7 cellular contexts compared by ENCODE assay signal in genomic region chr14:22070119-22070982, GRCh38.
DNase-seq lines count a peak whose midpoint lies in the region; ATAC-seq and TF ChIP-seq lines count a peak whose summit lies in the region.

No MANE protein-coding gene starts in this region.

- H3K4me3 ChIP-seq in heart left ventricle = peak overlapping the region in 7 of 12 donors; percentile 7 to 36 (median 21)

- TF ChIP-seq CTCF in heart left ventricle (IDR thresholded peaks at IDR 0.05) = no peak

- ATAC-seq in GM21423 (IDR thresholded peaks at IDR 0.05; ENCODE audit: unreplicated experiment) (peak; percentile 43), HG03457 (IDR thresholded peaks at IDR 0.05; ENCODE audit: unreplicated experiment) (peak; percentile 48), heart left ventricle (peak in 3 of 4 donors; percentile 74 to 93 (median 89)), SK-N-SH treated with all-trans-retinoic acid at 6 μM for 48 hours (no peak)
- ATAC-seq in stimulated activated effector memory CD8-positive, alpha-beta T cell treated with anti-CD3 and anti-CD28 coated beads, Interleukin-12 subunit alpha, Interleukin-12 subunit beta, amount 100 ng/mL, for 72 hours = peak; percentile 88

- no peak for TF ChIP-seq POLR2A in heart left ventricle (IDR thresholded peaks at IDR 0.05)

- peaks cover 6% of the 10 kb centered on the region for H3K4me1 Mint-ChIP-seq in stimulated activated effector memory CD8-positive, alpha-beta T cell treated with anti-CD3 and anti-CD28 coated beads, Interleukin-12 subunit alpha, Interleukin-12 subunit beta, amount 100 ng/mL, for 72 hours

- WGBS in heart left ventricle, 4 donors = 6 to 9% (median 7%) methylated on average over 12 of the region's 12 CpGs

- peaks cover 0 to 11% (median 0%) of the 10 kb centered on the region in 12 donors for H3K9me3 ChIP-seq in heart left ventricle

- H3K36me3 ChIP-seq in heart left ventricle = no peaks in the 10 kb centered on the region

- peak overlapping the region; percentile 75 for H3K4me3 Mint-ChIP-seq in stimulated activated effector memory CD8-positive, alpha-beta T cell treated with anti-CD3 and anti-CD28 coated beads, Interleukin-12 subunit alpha, Interleukin-12 subunit beta, amount 100 ng/mL, for 72 hours

- H3K27ac Mint-ChIP-seq in stimulated activated effector memory CD8-positive, alpha-beta T cell treated with anti-CD3 and anti-CD28 coated beads, Interleukin-12 subunit alpha, Interleukin-12 subunit beta, amount 100 ng/mL, for 72 hours = peak overlapping the region; percentile 23

- no peaks in the 10 kb centered on the region for H3K9me3 Mint-ChIP-seq in stimulated activated effector memory CD8-positive, alpha-beta T cell treated with anti-CD3 and anti-CD28 coated beads, Interleukin-12 subunit alpha, Interleukin-12 subunit beta, amount 100 ng/mL, for 72 hours

- H3K4me1 ChIP-seq in heart left ventricle = peaks cover 0 to 12% (median 0%) of the 10 kb centered on the region in 12 donors

- intact Hi-C loops in heart left ventricle (cut with DNase I) = no loop called here

- no peaks in the 10 kb centered on the region for H3K36me3 Mint-ChIP-seq in stimulated activated effector memory CD8-positive, alpha-beta T cell treated with anti-CD3 and anti-CD28 coated beads, Interleukin-12 subunit alpha, Interleukin-12 subunit beta, amount 100 ng/mL, for 72 hours

- peak; percentile 61 for DNase-seq in activated CD8-positive, alpha-beta memory T cell treated with anti-CD3 and anti-CD28 coated beads for 24 hours
- peak; percentile 19 to 69 (median 47) for DNase-seq in heart left ventricle
- DNase-seq in stimulated activated effector memory CD8-positive, alpha-beta T cell treated with anti-CD3 and anti-CD28 coated beads, Interleukin-12 subunit alpha, Interleukin-12 subunit beta, amount 100 ng/mL, for 72 hours (ENCODE audit: low spot score in 2 of 2) = peak in 1 of 2 donors; percentile 9
- no peak for DNase-seq in NCI-H187 (lab: John Stamatoyannopoulos, UW)

- peaks cover 0 to 3% (median 0%) of the 10 kb centered on the region in 9 donors for H3K27me3 ChIP-seq in heart left ventricle

- peak overlapping the region in 8 of 12 donors; percentile 6 to 55 (median 29) for H3K27ac ChIP-seq in heart left ventricle

TF ChIP-seq in SK-N-SH treated with all-trans-retinoic acid at 6 μM for 48 hours, 23 proteins besides CTCF, POLR2A, EP300 and RAD21:
- TF ChIP-seq ZNF565 (CRISPR knock-in tag; conservative IDR thresholded peaks at IDR 0.05; ENCODE audit: low read depth) = no peak
- no peak for TF ChIP-seq OSR1 (CRISPR knock-in tag; IDR thresholded peaks at IDR 0.05)
- TF ChIP-seq ZFP3 (CRISPR knock-in tag; IDR thresholded peaks at IDR 0.05) = no peak
- no peak for TF ChIP-seq ZFP30 (CRISPR knock-in tag; IDR thresholded peaks at IDR 0.05)
- no peak for TF ChIP-seq PATZ1 (CRISPR knock-in tag; IDR thresholded peaks at IDR 0.05; ENCODE audit: borderline replicate concordance)
- TF ChIP-seq TCF4 (CRISPR knock-in tag; IDR thresholded peaks at IDR 0.05; ENCODE audit: borderline replicate concordance) = no peak
- TF ChIP-seq SNAI2 (CRISPR knock-in tag; IDR thresholded peaks at IDR 0.05) = no peak
- TF ChIP-seq ESRRG (CRISPR knock-in tag; IDR thresholded peaks at IDR 0.05) = no peak
- no peak for TF ChIP-seq ISL1 (CRISPR knock-in tag; IDR thresholded peaks at IDR 0.05)
- no peak for TF ChIP-seq CREB5 (CRISPR knock-in tag; IDR thresholded peaks at IDR 0.05; ENCODE audit: low read depth)
- TF ChIP-seq ZNF70 (CRISPR knock-in tag; IDR thresholded peaks at IDR 0.05) = no peak
- no peak for TF ChIP-seq POU6F1 (CRISPR knock-in tag; IDR thresholded peaks at IDR 0.05; ENCODE audit: borderline replicate concordance, low read depth)
- no peak for TF ChIP-seq TSHZ2 (CRISPR knock-in tag; IDR thresholded peaks at IDR 0.05)
- no peak for TF ChIP-seq BACH2 (CRISPR knock-in tag; IDR thresholded peaks at IDR 0.05; ENCODE audit: borderline replicate concordance)
- TF ChIP-seq CSRNP3 (CRISPR knock-in tag; IDR thresholded peaks at IDR 0.05) = no peak
- TF ChIP-seq ZNF8 (CRISPR knock-in tag; IDR thresholded peaks at IDR 0.05) = no peak

Comparison
In these comparisons a context has a peak if more than half of its experiments do, and no peak if none do; other contexts are left out.
1. DNase-seq: peak in activated CD8-positive, alpha-beta memory T cell treated with anti-CD3 and anti-CD28 coated beads for 24 hours (single experiment) and heart left ventricle (5 of 5); none in NCI-H187 (0 of 2).